In genomic region chr2:42239289-42239661, GRCh38 we compare ENCODE assay signal across 18 cellular contexts.
A peak's percentile ranks its signal among the peaks of the same experiment; 100 is the strongest.
DNase-seq lines count a peak whose midpoint lies in the region; ATAC-seq, FAIRE-seq and TF ChIP-seq lines count a peak whose summit lies in the region.
"Had no signal": no experiment of that assay in that cellular context is flagged by ENCODE, and none has a peak within 500 bp of the region (broad histone marks: within the 10 kb centered on the region; RNA-seq: fewer than 3 reads in every experiment).

No MANE protein-coding gene starts in this region.

- H3K4me3 ChIP-seq in Panc1 (ENCODE audit: low read depth in 2 of 2, low read length in 2 of 2): no peak overlapping the region
- H3K4me3 ChIP-seq: body of pancreas, gastrocnemius medialis, lower lobe of right lung, thyroid gland, uterus had no signal

- no peak overlapping the region for H3K4me3 Mint-ChIP-seq in activated CD8-positive, alpha-beta T cell treated with anti-CD3 and anti-CD28 coated beads for 36 hours
- no peak overlapping the region for H3K4me3 Mint-ChIP-seq in activated CD8-positive, alpha-beta T cell treated with anti-CD3 and anti-CD28 coated beads, Interleukin-2, amount 10 ng/mL, durations not matched to agents 7 days and 5 days
- H3K4me3 Mint-ChIP-seq in progenitor cell of endocrine pancreas (ENCODE audit: low read depth): no peak overlapping the region
- H3K4me3 Mint-ChIP-seq: activated naive CD4-positive, alpha-beta T cell treated with anti-CD3 and anti-CD28 coated beads for 36 hours; T-helper 2 cell treated with Interferon-gamma antibody and Interleukin-4, amounts not matched to agents 5 μg/mL and 100 μg/mL, for 36 hours had no signal

- no TSS peak for BruUV-seq in Panc1 (replicated peaks; lab: Mats Ljungman, UMichigan)

- DNase-seq in activated CD8-positive, alpha-beta T cell treated with anti-CD3 and anti-CD28 coated beads for 36 hours: no peak
- no peak for DNase-seq in activated CD8-positive, alpha-beta T cell treated with anti-CD3 and anti-CD28 coated beads, Interleukin-2, amount 10 ng/mL, durations not matched to agents 7 days and 5 days
- DNase-seq in Panc1 (ENCODE audit: low read depth, low spot score): no peak
- DNase-seq in progenitor cell of endocrine pancreas (ENCODE audit: low spot score, unreplicated experiment): no peak
- no peak for DNase-seq in activated CD8-positive, alpha-beta memory T cell treated with anti-CD3 and anti-CD28 coated beads for 24 hours
- no peak for DNase-seq in kidney tubule cell (ENCODE audit: low spot score)
- no peak for DNase-seq in NCI-H2227 treated with DMSO at 0.1 percent for 48 hours (lab: John Stamatoyannopoulos, UW)
- DNase-seq: 8988T, Right ventricle myocardium superior had no signal

- H3K36me3 ChIP-seq in Panc1 (ENCODE audit: control insufficient read depth, insufficient read depth, low read length): no peaks in the 10 kb centered on the region
- H3K36me3 ChIP-seq: gastrocnemius medialis, lower lobe of right lung, thyroid gland, uterus had no signal

- intact Hi-C loops in activated CD8-positive, alpha-beta T cell treated with anti-CD3 and anti-CD28 coated beads for 36 hours (cut with micrococcal nuclease): loop anchor here (2.0 kb wide), 1 partner anchor 142 kb away; no protein-coding TSS in a partner anchor
- intact Hi-C loops in Panc1 (cut with micrococcal nuclease; ENCODE audit: unreplicated experiment): loop anchor here (10.0 kb wide), 1 partner anchor 384 kb away; no protein-coding TSS in a partner anchor

- no peaks in the 10 kb centered on the region for H3K9me3 ChIP-seq in Panc1 (ENCODE audit: control insufficient read depth, insufficient read depth, low read depth, low read length)
- H3K9me3 ChIP-seq: body of pancreas, gastrocnemius medialis, lower lobe of right lung, thyroid gland, uterus had no signal

- no peaks in the 10 kb centered on the region for H3K27me3 Mint-ChIP-seq in activated CD8-positive, alpha-beta T cell treated with anti-CD3 and anti-CD28 coated beads for 36 hours
- no peaks in the 10 kb centered on the region for H3K27me3 Mint-ChIP-seq in activated CD8-positive, alpha-beta T cell treated with anti-CD3 and anti-CD28 coated beads, Interleukin-2, amount 10 ng/mL, durations not matched to agents 7 days and 5 days (ENCODE audit: low read depth)
- no peaks in the 10 kb centered on the region for H3K27me3 Mint-ChIP-seq in progenitor cell of endocrine pancreas

- peak; percentile 31 for FAIRE-seq in endometrium (lab: Jason Lieb, UNC)

- TF ChIP-seq CTCF in activated CD8-positive, alpha-beta T cell treated with anti-CD3 and anti-CD28 coated beads for 36 hours (IDR thresholded peaks at IDR 0.05): no peak
- no peak for TF ChIP-seq CTCF in Panc1 (IDR thresholded peaks at IDR 0.05)
- no peak for TF ChIP-seq CTCF in progenitor cell of endocrine pancreas (IDR thresholded peaks at IDR 0.05; ENCODE audit: unreplicated experiment)

- POLR2A ChIA-PET in activated CD8-positive, alpha-beta T cell treated with anti-CD3 and anti-CD28 coated beads for 36 hours (lab: Charles Lee): no interaction called here
- POLR2A ChIA-PET in activated CD8-positive, alpha-beta T cell treated with anti-CD3 and anti-CD28 coated beads, Interleukin-2, amount 10 ng/mL, durations not matched to agents 7 days and 5 days (lab: Charles Lee): interaction anchor here (0.9 to 1.0 kb wide), 2 partner anchors 66 to 147 kb away, joined by 3 to 4 read pairs; no protein-coding TSS in a partner anchor
- POLR2A ChIA-PET in Panc1 (lab: Charles Lee): no interaction called here

- peak overlapping the region; percentile 8; the same call in 1 of the 2 replicates for H3K27ac ChIP-seq in Panc1 (ENCODE audit: low read length)
- H3K27ac ChIP-seq: body of pancreas, gastrocnemius medialis, lower lobe of right lung, thyroid gland, uterus, VCaP had no signal

- no peaks in the 10 kb centered on the region for H3K27me3 ChIP-seq in Panc1 (ENCODE audit: control insufficient read depth, insufficient read depth, low read length)
- H3K27me3 ChIP-seq: body of pancreas, gastrocnemius medialis, thyroid gland, uterus had no signal

- ATAC-seq in activated CD8-positive, alpha-beta T cell treated with anti-CD3 and anti-CD28 coated beads for 36 hours: no peak
- ATAC-seq in activated CD8-positive, alpha-beta T cell treated with anti-CD3 and anti-CD28 coated beads, Interleukin-2, amount 10 ng/mL, durations not matched to agents 7 days and 5 days: no peak
- ATAC-seq in Panc1: no peak

- H3K36me3 Mint-ChIP-seq in activated CD8-positive, alpha-beta T cell treated with anti-CD3 and anti-CD28 coated beads for 36 hours (ENCODE audit: low read depth): no peaks in the 10 kb centered on the region
- H3K36me3 Mint-ChIP-seq in activated CD8-positive, alpha-beta T cell treated with anti-CD3 and anti-CD28 coated beads, Interleukin-2, amount 10 ng/mL, durations not matched to agents 7 days and 5 days (ENCODE audit: low read depth): peaks cover 3% of the 10 kb centered on the region
- no peaks in the 10 kb centered on the region for H3K36me3 Mint-ChIP-seq in progenitor cell of endocrine pancreas (ENCODE audit: insufficient read depth)

- H3K27ac Mint-ChIP-seq in activated CD8-positive, alpha-beta T cell treated with anti-CD3 and anti-CD28 coated beads for 36 hours: peak overlapping the region; percentile 46
- no peak overlapping the region for H3K27ac Mint-ChIP-seq in activated CD8-positive, alpha-beta T cell treated with anti-CD3 and anti-CD28 coated beads, Interleukin-2, amount 10 ng/mL, durations not matched to agents 7 days and 5 days
- H3K27ac Mint-ChIP-seq in progenitor cell of endocrine pancreas: peak overlapping the region; percentile 62
- H3K27ac Mint-ChIP-seq: activated naive CD4-positive, alpha-beta T cell treated with anti-CD3 and anti-CD28 coated beads for 36 hours; T-helper 2 cell treated with Interferon-gamma antibody and Interleukin-4, amounts not matched to agents 5 μg/mL and 100 μg/mL, for 36 hours had no signal

- H3K4me1 ChIP-seq in Panc1 (ENCODE audit: control insufficient read depth, insufficient read depth, low read length): peaks cover 33% of the 10 kb centered on the region
- H3K4me1 ChIP-seq: gastrocnemius medialis, uterus had no signal

- CTCF ChIA-PET in activated CD8-positive, alpha-beta T cell treated with anti-CD3 and anti-CD28 coated beads for 36 hours (lab: Charles Lee): interaction anchor here (0.7 to 8.9 kb wide), 3 partner anchors 24 to 143 kb away, joined by 3 to 73 read pairs (median 4); no protein-coding TSS in a partner anchor
- CTCF ChIA-PET in activated CD8-positive, alpha-beta T cell treated with anti-CD3 and anti-CD28 coated beads, Interleukin-2, amount 10 ng/mL, durations not matched to agents 7 days and 5 days (lab: Charles Lee): interaction anchor here (0.7 to 1.6 kb wide), 5 partner anchors 9 to 150 kb away, joined by 4 to 9 read pairs (median 4); no protein-coding TSS in a partner anchor
- CTCF ChIA-PET in Panc1 (lab: Charles Lee): interaction anchor here (0.6 to 2.9 kb wide), 3 partner anchors 113 to 384 kb away, joined by 7 to 16 read pairs (median 10); no protein-coding TSS in a partner anchor

- H3K4me1 Mint-ChIP-seq in activated CD8-positive, alpha-beta T cell treated with anti-CD3 and anti-CD28 coated beads for 36 hours (ENCODE audit: low read depth): peaks cover 69% of the 10 kb centered on the region
- H3K4me1 Mint-ChIP-seq in activated CD8-positive, alpha-beta T cell treated with anti-CD3 and anti-CD28 coated beads, Interleukin-2, amount 10 ng/mL, durations not matched to agents 7 days and 5 days (ENCODE audit: low read depth): peaks cover 12% of the 10 kb centered on the region
- peaks cover 14% of the 10 kb centered on the region for H3K4me1 Mint-ChIP-seq in progenitor cell of endocrine pancreas (ENCODE audit: low read depth)

- H3K9me3 Mint-ChIP-seq in activated CD8-positive, alpha-beta T cell treated with anti-CD3 and anti-CD28 coated beads for 36 hours: no peaks in the 10 kb centered on the region
- no peaks in the 10 kb centered on the region for H3K9me3 Mint-ChIP-seq in activated CD8-positive, alpha-beta T cell treated with anti-CD3 and anti-CD28 coated beads, Interleukin-2, amount 10 ng/mL, durations not matched to agents 7 days and 5 days (ENCODE audit: insufficient read depth)
- no peaks in the 10 kb centered on the region for H3K9me3 Mint-ChIP-seq in progenitor cell of endocrine pancreas (ENCODE audit: low read depth)
- H3K9me3 Mint-ChIP-seq: activated naive CD4-positive, alpha-beta T cell treated with anti-CD3 and anti-CD28 coated beads for 36 hours; T-helper 2 cell treated with Interferon-gamma antibody and Interleukin-4, amounts not matched to agents 5 μg/mL and 100 μg/mL, for 36 hours had no signal

- in situ Hi-C loops in Panc1 (cut with HindIII; ENCODE audit: low pct_unique_long_range_greater_than_20kb, low sequenced_read_pairs): no loop called here
